In the genomic region with DNA sequence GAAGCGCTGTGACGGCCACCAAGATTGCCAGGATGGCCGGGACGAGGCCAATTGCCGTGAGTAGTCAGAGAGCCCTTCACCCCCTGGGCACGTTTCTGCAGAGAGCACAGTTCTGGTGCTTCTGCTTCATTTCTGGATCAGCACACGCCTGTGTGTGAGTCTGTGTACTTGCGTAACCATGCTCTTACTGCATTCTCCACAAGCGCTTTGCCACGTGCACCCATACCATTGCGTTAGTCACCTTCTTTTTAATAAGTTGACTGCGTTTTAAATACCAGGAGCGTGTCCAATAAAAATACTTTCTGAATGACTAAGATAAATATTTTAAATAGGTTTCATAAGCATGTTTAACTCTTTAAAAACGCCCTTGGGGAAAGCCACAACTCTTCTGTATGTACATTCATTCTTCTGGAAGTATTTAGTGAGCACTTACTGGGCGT, we compare ENCODE assay signal across 12 cellular contexts.
DNase-seq lines count a peak whose midpoint lies in the region; ATAC-seq, FAIRE-seq and TF ChIP-seq lines count a peak whose summit lies in the region.
"Had no signal": no experiment of that assay in that cellular context is flagged by ENCODE, and none has a peak within 500 bp of the region (broad histone marks: within the 10 kb centered on the region; RNA-seq: fewer than 3 reads in every experiment).

No MANE protein-coding gene starts in this region.

- CTCF ChIA-PET in AG04449 (lab: Yijun Ruan, JAX), result interaction anchor here (1.1 to 2.4 kb wide), 3 partner anchors 59 to 402 kb away, joined by 4 to 11 read pairs (median 5); no protein-coding TSS in a partner anchor
- CTCF ChIA-PET in Caco-2 (lab: Charles Lee), result no interaction called here

- H3K27me3 Mint-ChIP-seq in Caco-2 (ENCODE audit: insufficient read depth, unreplicated experiment), result no peaks in the 10 kb centered on the region
- H3K27me3 Mint-ChIP-seq: CD4-positive, alpha-beta memory T cell; T-helper 17 cell had no signal

- POLR2A ChIA-PET in AG04449 (lab: Yijun Ruan, JAX) (interaction anchor here (1.0 kb wide), 1 partner anchor 619 kb away, joined by 4 read pairs; no protein-coding TSS in a partner anchor), Caco-2 (lab: Charles Lee) (no interaction called here)

- TF ChIP-seq POLR2A in erythroblast (IDR thresholded peaks at IDR 0.05; ENCODE audit: low read length), result no peak

- H3K27ac Mint-ChIP-seq in Caco-2 (ENCODE audit: unreplicated experiment), result no peak overlapping the region
- H3K27ac Mint-ChIP-seq: CD4-positive, alpha-beta memory T cell had no signal

- intact Hi-C loops in left lung (cut with DNase I) (no loop called here), Caco-2 (cut with micrococcal nuclease; ENCODE audit: unreplicated experiment) (no loop called here)

- H3K27me3 ChIP-seq in bronchial epithelial cell (ENCODE audit: control insufficient read depth, insufficient read depth, low read length) (no peaks in the 10 kb centered on the region), left lung (no peaks in the 10 kb centered on the region), Caco-2 (replicated peaks; ENCODE audit: control insufficient read depth, insufficient read depth, low read length) (no peaks in the 10 kb centered on the region)
- no peaks in the 10 kb centered on the region for H3K27me3 ChIP-seq in effector memory CD4-positive, alpha-beta T cell (replicated peaks; ENCODE audit: control insufficient read depth, insufficient read depth, low read length, poor library complexity, severe bottlenecking)

- H3K4me1 Mint-ChIP-seq in Caco-2 (ENCODE audit: low read depth, unreplicated experiment), result no peaks in the 10 kb centered on the region

- DNase-seq in AG04449 (ENCODE audit: low read depth, low spot score) (peak; percentile 99), LoVo (ENCODE audit: low spot score) (peak; percentile 67), bronchial epithelial cell (ENCODE audit: low read depth) (peak; percentile 99), left lung (peak in 1 of 2 donors; percentile 71), Caco-2 (no peak), D721Med (ENCODE audit: insufficient read length, low spot score) (no peak), erythroblast (lab: John Stamatoyannopoulos, UW) (no peak)
- DNase-seq in effector memory CD4-positive, alpha-beta T cell, result no peak
- DNase-seq: CD4-positive, alpha-beta memory T cell; NCI-H1436; T-helper 17 cell had no signal

- no peak overlapping the region for H3K4me3 Mint-ChIP-seq in Caco-2 (ENCODE audit: unreplicated experiment)
- H3K4me3 Mint-ChIP-seq: CD4-positive, alpha-beta memory T cell; T-helper 17 cell had no signal

- H3K9me3 Mint-ChIP-seq in Caco-2 (ENCODE audit: unreplicated experiment), result no peaks in the 10 kb centered on the region

- H3K4me3 ChIP-seq in AG04449 (ENCODE audit: low read depth, low read length) (no peak overlapping the region), bronchial epithelial cell (ENCODE audit: low read depth, low read length) (no peak overlapping the region), left lung (no peak overlapping the region), Caco-2 (ENCODE audit: low read depth, low read length) (no peak overlapping the region)
- H3K4me3 ChIP-seq in effector memory CD4-positive, alpha-beta T cell (ENCODE audit: insufficient read depth, low read depth, low read length, poor library complexity, severe bottlenecking), result no peak overlapping the region
- H3K4me3 ChIP-seq: skin epidermis had no signal

- H3K36me3 Mint-ChIP-seq in Caco-2 (ENCODE audit: insufficient read depth, unreplicated experiment), result peaks cover 8% of the 10 kb centered on the region

- BruUV-seq in Caco-2 (replicated peaks; lab: Mats Ljungman, UMichigan), result no TSS peak

- H3K9me3 ChIP-seq in left lung (no peaks in the 10 kb centered on the region), Caco-2 (no peaks in the 10 kb centered on the region)
- H3K9me3 ChIP-seq in effector memory CD4-positive, alpha-beta T cell (ENCODE audit: control insufficient read depth, low read length), result no peaks in the 10 kb centered on the region

- ATAC-seq in left lung, result peak; percentile 92
- ATAC-seq: T-helper 17 cell had no signal

- H3K36me3 ChIP-seq in bronchial epithelial cell (ENCODE audit: control insufficient read depth, insufficient read depth, low read length), result no peaks in the 10 kb centered on the region
- peaks cover 0 to 87% of the 10 kb centered on the region in 2 donors for H3K36me3 ChIP-seq in left lung
- 0 out of 2 replicates have a peak, but pooled peaks cover 2% of the 10 kb centered on the region for H3K36me3 ChIP-seq in Caco-2 (ENCODE audit: control insufficient read depth, insufficient read depth, low read length)
- H3K36me3 ChIP-seq in effector memory CD4-positive, alpha-beta T cell (ENCODE audit: control insufficient read depth, insufficient read depth, low read length), result peaks cover 93% of the 10 kb centered on the region

- H3K4me1 ChIP-seq in left lung, result peaks cover 0 to 8% of the 10 kb centered on the region in 2 donors
- H3K4me1 ChIP-seq in Caco-2, result no peaks in the 10 kb centered on the region
- no peaks in the 10 kb centered on the region for H3K4me1 ChIP-seq in effector memory CD4-positive, alpha-beta T cell (ENCODE audit: control insufficient read depth, insufficient read depth, low read length, poor library complexity, severe bottlenecking)

- TF ChIP-seq CTCF in AG04449 (IDR thresholded peaks at IDR 0.05; ENCODE audit: insufficient read depth, low read length, missing control alignments), result no peak
- no peak for TF ChIP-seq CTCF in bronchial epithelial cell (IDR thresholded peaks at IDR 0.05; ENCODE audit: insufficient read depth, low read length, severe bottlenecking)
- no peak for TF ChIP-seq CTCF in left lung (IDR thresholded peaks at IDR 0.05)
- TF ChIP-seq CTCF in Caco-2 (IDR thresholded peaks at IDR 0.05; ENCODE audit: insufficient read depth in 1 of 2, low read depth in 1 of 2, low read length in 1 of 2, severe bottlenecking in 1 of 2, unreplicated experiment in 1 of 2), result no peak
- TF ChIP-seq CTCF in D721Med (IDR thresholded peaks at IDR 0.05; ENCODE audit: insufficient read depth, missing control alignments), result no peak

- FAIRE-seq in bronchial epithelial cell (lab: Jason Lieb, UNC) (peak; percentile 60), D721Med (lab: Jason Lieb, UNC) (no peak)

- peak overlapping the region in 1 of 2 donors; percentile 28 for H3K27ac ChIP-seq in left lung
- H3K27ac ChIP-seq in effector memory CD4-positive, alpha-beta T cell (ENCODE audit: insufficient read depth, low read length, poor library complexity, severe bottlenecking), result no peak overlapping the region
- H3K27ac ChIP-seq: skin epidermis had no signal

Comparison
In these comparisons a context has a peak if more than half of its experiments do, and no peak if none do; other contexts are left out.
1. DNase-seq: peak in AG04449 (single experiment), LoVo (single experiment) and bronchial epithelial cell (single experiment); none in Caco-2 (0 of 2), D721Med (single experiment), effector memory CD4-positive, alpha-beta T cell (0 of 3) and erythroblast (0 of 2).